In the genomic region with DNA sequence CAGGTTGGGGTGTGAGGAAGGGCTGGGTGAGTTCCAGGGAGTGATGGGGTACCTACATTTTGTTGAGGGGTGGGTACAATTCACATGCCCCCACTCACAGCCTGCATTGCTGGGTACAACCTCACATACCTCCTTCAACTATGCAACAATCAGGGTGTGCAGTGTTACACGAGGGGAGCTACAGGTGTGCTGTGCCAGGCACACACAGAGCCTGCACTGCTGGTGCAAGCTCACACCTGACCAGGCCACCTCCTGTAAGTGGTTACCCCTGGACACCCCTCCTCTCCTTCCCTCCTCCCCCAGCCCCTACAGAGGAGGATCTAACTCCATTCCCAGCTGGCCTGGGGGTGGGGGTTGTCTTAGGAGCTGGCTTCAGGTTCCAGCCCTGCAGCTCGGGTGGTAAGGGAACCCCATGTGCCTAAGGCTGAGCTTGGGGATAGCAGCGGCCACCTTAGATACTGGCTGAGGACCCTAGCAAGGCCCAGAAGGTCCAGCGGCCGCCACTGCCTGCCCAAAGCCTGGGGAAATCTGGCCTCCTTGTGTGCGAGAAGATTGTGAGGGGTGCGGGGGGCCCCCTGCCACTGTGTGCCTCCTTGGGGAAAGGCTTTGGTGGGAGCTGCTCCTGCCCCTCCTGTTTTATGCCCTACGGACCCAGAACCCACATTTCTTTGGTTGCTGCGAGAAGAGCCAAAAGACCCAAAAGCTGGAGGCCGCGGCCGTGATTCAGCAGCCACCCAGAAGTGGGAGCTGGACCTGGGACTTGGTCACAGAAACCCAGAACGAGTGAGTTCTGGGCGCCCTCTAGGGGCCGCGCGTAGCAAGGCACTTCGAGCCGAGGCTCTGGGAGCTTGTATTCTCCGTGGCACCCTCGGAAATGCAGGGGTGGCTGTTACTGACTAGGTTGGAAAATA, we compare ENCODE assay signal across 8 cellular contexts. TPM values are rescaled to one million over a fixed set of nuclear protein-coding genes. Genes with fewer than 3 reads are reported as not detected.
A peak's percentile ranks its signal among the peaks of the same experiment; 100 is the strongest.
DNase-seq lines count a peak whose midpoint lies in the region; ATAC-seq and TF ChIP-seq lines count a peak whose summit lies in the region.

No MANE protein-coding gene starts in this region.

- no peaks in the 10 kb centered on the region for H3K9me3 ChIP-seq in mammary epithelial cell (replicated peaks; ENCODE audit: insufficient read depth, low read length)

- H3K27me3 ChIP-seq in mammary epithelial cell (ENCODE audit: insufficient read depth, low read length) = peaks cover 30% of the 10 kb centered on the region

- no peaks in the 10 kb centered on the region for H3K36me3 ChIP-seq in mammary epithelial cell (ENCODE audit: insufficient read depth, low read length)

- no peaks in the 10 kb centered on the region for H4K20me1 ChIP-seq in mammary epithelial cell (ENCODE audit: insufficient read depth, low read length)

- no TSS peak for BruUV-seq in mammary epithelial cell (replicated peaks; lab: Mats Ljungman, UMichigan)

- DNase-seq in DMS53 (lab: John Stamatoyannopoulos, UW) (peak; percentile 92), NCI-H345 (lab: John Stamatoyannopoulos, UW) (peak; percentile 73), mammary epithelial cell (peak; percentile 74), kidney glomerular epithelial cell (lab: John Stamatoyannopoulos, UW) (peak; percentile 52)
- DNase-seq in activated CD4-positive, CD25-positive, alpha-beta regulatory T cell treated with anti-CD3 and anti-CD28 coated beads, Interleukin-2, amount 50 U/mL, for 16 hours (ENCODE audit: low read depth, low spot score) = peak; percentile 62
- DNase-seq in stimulated activated CD4-positive, alpha-beta T cell treated with anti-CD3 and anti-CD28 coated beads, Interleukin-1b, Interleukin-23, amount 100 ng/mL, for 48 hours = peak; percentile 81

- no peak overlapping the region for H3K4me3 ChIP-seq in mammary epithelial cell (replicated peaks in 1 of 3; ENCODE audit: insufficient read depth in 1 of 3, low read depth in 2 of 3, low read length in 3 of 3)

- peak; percentile 92 to 97 for TF ChIP-seq CTCF in mammary epithelial cell (conservative IDR thresholded peaks at IDR 0.05 in 1 of 2, IDR thresholded peaks at IDR 0.05 in 1 of 2; ENCODE audit: extremely low read depth in 1 of 2, insufficient read depth in 1 of 2, low read depth in 1 of 2, low read length in 2 of 2)

- intact Hi-C loops in mammary epithelial cell (cut with micrococcal nuclease) = loop anchor here (1.0 to 2.0 kb wide), 4 partner anchors 47 to 123 kb away; no protein-coding TSS in a partner anchor

- dilution Hi-C loops in mammary epithelial cell (cut with HindIII; ENCODE audit: low sequenced_read_pairs) = no loop called here

- H3K27ac ChIP-seq in mammary epithelial cell (ENCODE audit: insufficient read depth, low read depth, low read length) = no peak overlapping the region

- H3K4me2 ChIP-seq in mammary epithelial cell (ENCODE audit: insufficient read depth, low read depth, low read length) = peak overlapping the region; percentile 51

- CTCF ChIA-PET in mammary epithelial cell (lab: Charles Lee; ENCODE audit: low non-redundant PET) = interaction anchor here (0.5 to 2.3 kb wide), 8 partner anchors 39 to 88 kb away, joined by 3 to 53 read pairs (median 3); no protein-coding TSS in a partner anchor

- 14% methylated on average over 18 of the region's 21 CpGs for WGBS in mammary epithelial cell (ENCODE audit: low coverage, missing lambda C conversion rate)

- in situ Hi-C loops in mammary epithelial cell (cut with MboI; ENCODE audit: low sequenced_read_pairs in 2 of 2) = loop anchor here in 1 of 2 donors (5.0 kb wide), 1 partner anchor 40 kb away; no protein-coding TSS in a partner anchor

- no peak overlapping the region for H3K9ac ChIP-seq in mammary epithelial cell (ENCODE audit: insufficient read depth, low read length)

- H3K79me2 ChIP-seq in mammary epithelial cell (ENCODE audit: insufficient read depth, low read length) = no peaks in the 10 kb centered on the region

- H3K4me1 ChIP-seq in mammary epithelial cell (ENCODE audit: insufficient read depth, low read length) = peaks cover 13% of the 10 kb centered on the region

- peak; percentile 77 for ATAC-seq in HG02678 (IDR thresholded peaks at IDR 0.05; ENCODE audit: unreplicated experiment)
- no peak for ATAC-seq in HG03045 (IDR thresholded peaks at IDR 0.05; ENCODE audit: unreplicated experiment)

- peak overlapping the region; percentile 45 for H2AFZ ChIP-seq in mammary epithelial cell (ENCODE audit: low read depth, low read length)

RNA-seq across cellular contexts. Expression of a gene that starts 10.8 kb away (rescaled TPM):
- total RNA-seq in mammary epithelial cell = not detected
- polyA plus RNA-seq in mammary epithelial cell = not detected
- polyA minus RNA-seq in mammary epithelial cell = not detected
